23 cellular contexts compared by ENCODE assay signal in the genomic region with DNA sequence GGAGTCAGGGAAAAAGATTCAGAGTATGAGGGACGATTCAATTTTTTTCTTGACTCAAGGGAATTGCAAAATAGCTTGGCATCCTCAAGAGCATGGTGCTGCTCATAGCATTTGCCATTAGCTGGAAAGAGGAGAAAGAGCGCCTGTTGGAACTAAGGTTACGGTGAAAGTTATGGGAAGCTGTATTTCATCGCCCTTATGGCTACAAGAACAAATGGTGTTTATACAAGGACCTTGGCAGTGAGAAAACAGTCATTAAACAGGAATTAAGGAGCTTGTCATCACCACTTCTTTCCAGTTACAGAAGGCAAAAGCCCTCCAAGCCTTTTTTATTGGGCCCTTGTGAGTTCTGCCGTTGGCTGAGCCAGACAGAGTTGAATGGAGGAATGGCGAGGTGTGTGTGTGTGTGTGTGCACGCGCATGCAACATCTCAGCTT.
A peak's percentile ranks its signal among the peaks of the same experiment; 100 is the strongest.
DNase-seq lines count a peak whose midpoint lies in the region; ATAC-seq and TF ChIP-seq lines count a peak whose summit lies in the region.
"Had no signal": no experiment of that assay in that cellular context is flagged by ENCODE, and none has a peak within 500 bp of the region (broad histone marks: within the 10 kb centered on the region; RNA-seq: fewer than 3 reads in every experiment).

No MANE protein-coding gene starts in this region.

- TF ChIP-seq CTCF in cardiac fibroblast (IDR thresholded peaks at IDR 0.05; ENCODE audit: low read depth, low read length), result no peak

- H3K4me3 ChIP-seq in cardiac fibroblast (replicated peaks in 1 of 2; ENCODE audit: low read depth in 2 of 2, low read length in 2 of 2) (no peak overlapping the region), skeletal muscle cell (ENCODE audit: low read depth, low read length) (no peak overlapping the region)
- H3K4me3 ChIP-seq: dorsolateral prefrontal cortex, SK-N-MC had no signal

- intact Hi-C loops in left ventricle myocardium superior (cut with micrococcal nuclease), result no loop called here

- DNase-seq in NCI-H446 (lab: John Stamatoyannopoulos, UW) (peak; percentile 11 to 55), NCI-H446 treated with DMSO at 0.1 percent for 48 hours (lab: John Stamatoyannopoulos, UW) (no peak), cardiac fibroblast (ENCODE audit: low read depth in 2 of 2) (peak; percentile 46 to 68), left ventricle myocardium superior (no peak), skeletal muscle cell (ENCODE audit: low read depth) (peak; percentile 96), germinal center (ENCODE audit: low spot score) (no peak)
- DNase-seq: activated CD4-positive, alpha-beta memory T cell treated with anti-CD3 and anti-CD28 coated beads, Interleukin-2, amount 10 ng/mL, durations not matched to agents 7 days and 5 days; activated CD4-positive, CD25-positive, alpha-beta regulatory T cell treated with anti-CD3 and anti-CD28 coated beads, Interleukin-2, amount 50 U/mL, for 72 hours; activated CD8-positive, alpha-beta memory T cell treated with anti-CD3 and anti-CD28 coated beads, Interleukin-2, amount 50 U/mL, for 48 hours; CD4-positive, alpha-beta memory T cell; dorsolateral prefrontal cortex; EL; foreskin keratinocyte; HFFc6; MV-4-11; naive thymus-derived CD4-positive, alpha-beta T cell; NCI-H526 treated with DMSO at 0.1 percent for 48 hours; stimulated activated CD4-positive, alpha-beta T cell treated with anti-CD3 and anti-CD28 coated beads, Interleukin-4, amount 100 ng/mL, for 1 hour; trophoblast cell had no signal

- ATAC-seq in left ventricle myocardium superior (peak; percentile 60), HG03469 (IDR thresholded peaks at IDR 0.05; ENCODE audit: unreplicated experiment) (no peak), GM18520 (IDR thresholded peaks at IDR 0.05; ENCODE audit: unreplicated experiment) (no peak)
- ATAC-seq: activated naive CD4-positive, alpha-beta T cell treated with anti-CD3 and anti-CD28 coated beads, Interleukin-2, amount 50 U/mL, for 72 hours; foreskin keratinocyte; naive thymus-derived CD4-positive, alpha-beta T cell had no signal

Comparison
In these comparisons a context has a peak if more than half of its experiments do, and no peak if none do; other contexts are left out.
1. DNase-seq: peak in NCI-H446 (2 of 2), cardiac fibroblast (2 of 2) and skeletal muscle cell (single experiment); none in NCI-H446 treated with DMSO at 0.1 percent for 48 hours (single experiment), left ventricle myocardium superior (single experiment) and germinal center (single experiment).